7 cellular contexts compared by ENCODE assay signal in the genomic region with DNA sequence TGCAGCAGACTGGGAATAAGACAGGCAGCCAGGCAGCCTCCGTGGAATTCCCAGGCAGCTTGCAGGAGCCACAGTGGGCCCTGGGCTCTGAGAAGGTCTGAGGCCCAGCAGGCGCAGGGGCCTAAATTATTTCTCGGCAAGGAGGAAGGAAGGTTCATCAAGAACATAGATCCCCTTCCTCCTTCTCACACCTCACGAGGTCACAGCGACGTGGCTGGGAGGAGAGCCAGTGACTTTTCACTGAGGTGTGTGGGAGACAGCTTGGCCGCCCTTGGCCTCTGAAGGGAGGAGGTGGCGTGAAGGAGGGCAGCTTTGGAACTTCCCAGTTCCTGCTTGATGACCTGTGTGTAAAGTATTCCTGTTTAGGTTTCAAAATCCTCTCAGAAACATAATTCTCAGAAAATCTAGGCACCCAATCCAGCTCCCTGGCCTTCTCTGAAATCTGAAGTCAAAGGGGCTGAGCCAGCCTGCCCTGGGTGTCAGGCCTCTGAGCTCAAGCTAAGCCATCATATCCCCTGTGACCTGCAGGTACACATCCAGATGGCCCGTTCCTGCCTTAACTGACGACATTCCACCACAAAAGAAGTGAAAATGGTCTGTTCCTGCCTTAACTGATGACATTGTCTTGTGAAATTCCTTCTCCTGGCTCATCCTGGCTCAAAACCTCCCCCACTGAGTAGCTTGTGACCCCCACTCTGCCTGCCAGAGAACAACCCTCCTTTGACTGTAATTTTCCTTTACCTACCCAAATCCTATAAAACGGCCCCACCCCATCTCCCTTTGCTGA.
DNase-seq lines count a peak whose midpoint lies in the region; ATAC-seq, FAIRE-seq and TF ChIP-seq lines count a peak whose summit lies in the region.
"Not testable (repeated sequence)": the region's sequence is repeated elsewhere in the genome, so short reads cannot be mapped to it uniquely, and the experiment has no call there.

No MANE protein-coding gene starts in this region.

- not testable (repeated sequence) for H2AFZ ChIP-seq in GM23338; H1 (ENCODE audit: low read length)

- not testable (repeated sequence) for H3K14ac ChIP-seq in H1 (ENCODE audit: insufficient read length)

- DNase-seq in GM23338 (ENCODE audit: low spot score); H1 (ENCODE audit: low read depth in 1 of 2, low spot score in 2 of 2); neural crest cell (ENCODE audit: low read depth, low spot score): not testable (repeated sequence)
- DNase-seq in NT2/D1 (ENCODE audit: low read depth, low spot score): peak; percentile 44
- peak; percentile 9 for DNase-seq in left kidney (ENCODE audit: low read depth, low spot score)
- peak; percentile 25 for DNase-seq in testis

- H3K23ac ChIP-seq in H1 (ENCODE audit: insufficient read length): not testable (repeated sequence)

- peak overlapping the region; percentile 75; the same call in 1 of the 2 replicates for H2AK5ac ChIP-seq in H1 (ENCODE audit: low read depth, low read length)

- WGBS in H1 (ENCODE audit: extremely low coverage in 1 of 2, insufficient coverage in 1 of 2, insufficient read length in 1 of 2, insufficient replicate concordance in 2 of 2, low coverage in 1 of 2, low lambda C conversion rate in 2 of 2, missing lambda C conversion rate in 1 of 2), 2 experiments: 78% methylated on average over 11 of the region's 11 CpGs; no CpG with 5 or more reads in 1 of the 2 experiments
- WGBS in testis, 2 donors: 43 to 46% methylated on average over 7 to 11 of the region's 11 CpGs

- H3K27me3 Mint-ChIP-seq in GM23338 (ENCODE audit: insufficient read depth, low read depth, poor library complexity): peaks cover 14% of the 10 kb centered on the region
- not testable (repeated sequence) for H3K27me3 Mint-ChIP-seq in neural crest cell (ENCODE audit: low read depth)

- FAIRE-seq in H1 (lab: Jason Lieb, UNC): not testable (repeated sequence)

- not testable (repeated sequence) for H4K8ac ChIP-seq in H1 (ENCODE audit: extremely low read depth, insufficient read depth, low read length)

- peak overlapping the region; percentile 80; the same call in 1 of the 2 replicates for H2BK12ac ChIP-seq in H1 (ENCODE audit: low read depth, low read length)

- H3K23me2 ChIP-seq in H1 (ENCODE audit: low read depth, low read length): not testable (repeated sequence)

- H4K91ac ChIP-seq in H1 (replicated peaks; ENCODE audit: insufficient read length, low read length): not testable (repeated sequence)

- H3K27ac ChIP-seq in GM23338 (ENCODE audit: low read depth): peak overlapping the region; percentile 79; the same call in 1 of the 2 replicates
- peak overlapping the region; percentile 77 for H3K27ac ChIP-seq in HUES48 (ENCODE audit: low read depth, low read length)
- not testable (repeated sequence) for H3K27ac ChIP-seq in H1 (ENCODE audit: low read depth, low read length); testis

- ATAC-seq in GM23338: not testable (repeated sequence)

- not testable (repeated sequence) for H3K9ac ChIP-seq in HUES48 (ENCODE audit: low read depth, low read length); H1 (replicated peaks in 1 of 4; ENCODE audit: extremely low read depth in 1 of 4, low read depth in 3 of 4, low read length in 3 of 4)
- H3K9ac ChIP-seq in NT2/D1 (ENCODE audit: insufficient read length, low read depth): peak overlapping the region; percentile 46

- H4K20me1 ChIP-seq in GM23338 (replicated peaks; ENCODE audit: insufficient read depth); H1 (replicated peaks in 1 of 2; ENCODE audit: control insufficient read depth in 1 of 2, insufficient read depth in 2 of 2, low read length in 2 of 2): not testable (repeated sequence)

- H3K36me3 ChIP-seq in GM23338 (ENCODE audit: insufficient read depth); HUES48 (ENCODE audit: control insufficient read depth, insufficient read depth, low read length); NT2/D1 (ENCODE audit: insufficient read depth, insufficient read length, low read length); H1 (ENCODE audit: control insufficient read depth in 2 of 4, insufficient read depth in 4 of 4, low read length in 3 of 4); testis (ENCODE audit: low read depth, missing control alignments): not testable (repeated sequence)

- H3K27ac Mint-ChIP-seq in GM23338 (peak overlapping the region; percentile 15; the same call in 1 of the 2 replicates), neural crest cell (ENCODE audit: unreplicated experiment) (peak overlapping the region; percentile 63)

- peak overlapping the region; percentile 66; the same call in 1 of the 2 replicates for H3K4me2 ChIP-seq in GM23338
- not testable (repeated sequence) for H3K4me2 ChIP-seq in H1 (ENCODE audit: insufficient read depth in 1 of 2, low read depth in 2 of 2, low read length in 2 of 2)

- TF ChIP-seq RAD21 in H1 (IDR thresholded peaks at IDR 0.05 in 1 of 2, conservative IDR thresholded peaks at IDR 0.05 in 1 of 2; ENCODE audit: low read depth in 2 of 2, low read length in 2 of 2): not testable (repeated sequence)

- not testable (repeated sequence) for H3K56ac ChIP-seq in H1 (replicated peaks; ENCODE audit: insufficient read length, low read depth, low read length)

- H3K9me2 ChIP-seq in GM23338 (ENCODE audit: insufficient read depth): not testable (repeated sequence)

- H3K9me3 ChIP-seq in HUES48 (ENCODE audit: control insufficient read depth, insufficient read depth, low read length); NT2/D1 (ENCODE audit: insufficient read depth, low read length); H1 (ENCODE audit: insufficient read depth in 2 of 2, low read depth in 1 of 2, low read length in 1 of 2); testis: not testable (repeated sequence)

- not testable (repeated sequence) for H3K4me3 ChIP-seq in GM23338; HUES48 (ENCODE audit: low read depth, low read length); NT2/D1 (ENCODE audit: insufficient read length, low read depth); H1 (ENCODE audit: extremely low read depth in 1 of 4, insufficient read depth in 2 of 4, low read depth in 3 of 4, low read length in 4 of 4); testis

- peak overlapping the region; percentile 78 for H3K18ac ChIP-seq in H1 (ENCODE audit: extremely low read depth, low read length)

- not testable (repeated sequence) for H2BK15ac ChIP-seq in H1 (ENCODE audit: low read length)

- H2BK20ac ChIP-seq in H1 (ENCODE audit: low read length): peak overlapping the region; percentile 97; the same call in 1 of the 2 replicates

- not testable (repeated sequence) for H3F3A ChIP-seq in GM23338 (replicated peaks; ENCODE audit: low read depth)

- H3K9me3 Mint-ChIP-seq in GM23338, neural crest cell: not testable (repeated sequence)

- peaks cover 31% of the 10 kb centered on the region for H3K4me1 Mint-ChIP-seq in GM23338
- H3K4me1 Mint-ChIP-seq in neural crest cell: not testable (repeated sequence)

- not testable (repeated sequence) for H2BK120ac ChIP-seq in H1 (replicated peaks; ENCODE audit: low read depth, low read length)

- not testable (repeated sequence) for H3K79me1 ChIP-seq in H1 (ENCODE audit: low read depth, low read length)

- H3K4me1 ChIP-seq in GM23338 (ENCODE audit: insufficient read depth): peaks cover 21% of the 10 kb centered on the region; the same call in 1 of the 2 replicates
- H3K4me1 ChIP-seq in HUES48 (ENCODE audit: control insufficient read depth, insufficient read depth, low read length): peaks cover 12% of the 10 kb centered on the region
- H3K4me1 ChIP-seq in NT2/D1 (ENCODE audit: insufficient read depth, insufficient read length); H1 (replicated peaks in 1 of 4; ENCODE audit: control insufficient read depth in 3 of 4, insufficient read depth in 4 of 4, low read length in 3 of 4); testis: not testable (repeated sequence)

- CTCF ChIA-PET in H1 (lab: Charles Lee; ENCODE audit: partially characterized antibody): interaction anchor here (0.8 kb wide), 1 partner anchor 32 kb away, joined by 3 read pairs; no protein-coding TSS in a partner anchor

- intact Hi-C loops in testis (cut with DNase I; ENCODE audit: low total_unique reads): not testable (repeated sequence)

- H3K79me2 ChIP-seq in GM23338 (replicated peaks; ENCODE audit: insufficient read depth); H1 (ENCODE audit: control insufficient read depth in 1 of 2, insufficient read depth in 2 of 2, low read length in 2 of 2): not testable (repeated sequence)

- H3K4me3 Mint-ChIP-seq in GM23338: peak overlapping the region; percentile 3; the same call in 1 of the 3 replicates
- not testable (repeated sequence) for H3K4me3 Mint-ChIP-seq in neural crest cell

- TF ChIP-seq CTCF in GM23338 (conservative IDR thresholded peaks at IDR 0.05; ENCODE audit: low read depth in 2 of 2); H1 (IDR thresholded peaks at IDR 0.05; ENCODE audit: control extremely low read depth in 1 of 3, insufficient read depth in 1 of 3, low read depth in 1 of 3, low read length in 3 of 3); neural crest cell (conservative IDR thresholded peaks at IDR 0.05); testis (IDR thresholded peaks at IDR 0.05): not testable (repeated sequence)

- peak overlapping the region; percentile 97; the same call in 1 of the 2 replicates for H2BK5ac ChIP-seq in H1 (ENCODE audit: low read depth, low read length)

- POLR2A ChIA-PET in H1 (lab: Charles Lee; ENCODE audit: partially characterized antibody): not testable (repeated sequence)

- not testable (repeated sequence) for TF ChIP-seq POLR2A in H1 (IDR thresholded peaks at IDR 0.05; ENCODE audit: control extremely low read depth in 1 of 2, low read depth in 2 of 2, low read length in 2 of 2); testis (IDR thresholded peaks at IDR 0.05)

- TF ChIP-seq EP300 in H1 (IDR thresholded peaks at IDR 0.05; ENCODE audit: borderline replicate concordance in 1 of 2, low read depth in 2 of 2, low read length in 2 of 2): not testable (repeated sequence)

- H3K36me3 Mint-ChIP-seq in GM23338 (ENCODE audit: low read depth); neural crest cell (ENCODE audit: low read depth): not testable (repeated sequence)

- H4K5ac ChIP-seq in H1 (ENCODE audit: insufficient read length, low read depth, low read length): not testable (repeated sequence)

- not testable (repeated sequence) for H3K4ac ChIP-seq in H1 (replicated peaks; ENCODE audit: insufficient read length, low read depth, low read length)

- not testable (repeated sequence) for H3K27me3 ChIP-seq in GM23338 (ENCODE audit: insufficient read depth); HUES48 (ENCODE audit: control insufficient read depth, insufficient read depth, low read length); NT2/D1 (ENCODE audit: insufficient read depth, insufficient read length); H1 (replicated peaks in 1 of 4; ENCODE audit: control insufficient read depth in 3 of 4, extremely low read depth in 1 of 4, insufficient read depth in 3 of 4, low read length in 3 of 4); testis
